In the genomic region with DNA sequence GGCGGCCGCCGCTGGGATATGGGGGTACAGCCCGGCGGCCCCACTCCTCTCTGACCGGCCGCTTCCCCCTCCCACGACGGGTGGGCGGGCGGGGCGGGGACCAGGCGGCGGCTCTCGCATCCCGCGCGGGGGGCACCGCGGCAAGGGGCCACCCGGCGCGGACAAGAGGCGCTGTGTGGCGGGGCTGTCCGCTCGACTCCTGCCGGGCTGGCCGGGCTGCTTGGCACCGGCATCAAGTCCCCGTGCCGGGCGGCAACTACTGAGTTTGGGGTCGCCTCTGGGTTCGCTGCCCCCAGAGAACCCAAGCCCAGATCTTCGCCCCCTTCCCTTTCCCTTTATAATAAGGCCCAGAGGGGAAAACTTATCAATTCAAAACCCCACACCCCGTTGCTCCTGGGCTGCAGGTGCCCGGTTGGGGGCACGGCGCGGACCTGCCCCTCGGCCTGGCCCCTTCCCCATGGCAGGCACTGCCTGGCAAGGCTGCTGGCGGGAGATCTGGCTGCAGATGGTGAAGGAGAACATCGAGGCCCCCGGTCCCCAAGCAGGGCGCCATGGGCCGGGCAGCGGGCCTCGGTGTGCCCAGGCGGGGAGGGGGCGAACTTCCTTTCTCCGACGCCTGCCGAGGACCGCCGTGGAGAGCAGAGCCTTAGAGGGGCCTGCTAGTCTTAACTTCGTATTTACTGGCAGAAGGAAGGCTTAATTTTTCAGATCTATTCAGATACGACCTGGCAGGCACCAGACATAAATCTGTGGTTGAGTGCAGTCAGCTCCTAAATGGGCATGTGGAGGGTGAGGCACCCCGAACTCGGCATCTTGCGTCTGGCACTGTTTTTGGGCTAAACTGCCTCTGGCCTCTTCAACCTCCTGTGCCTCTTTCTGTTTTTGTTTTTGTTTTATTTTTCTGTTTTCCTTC, we compare ENCODE assay signal across 10 cellular contexts. TPM values are rescaled to one million over a fixed set of nuclear protein-coding genes. Genes with fewer than 3 reads are reported as not detected.
DNase-seq lines count a peak whose midpoint lies in the region; ATAC-seq and TF ChIP-seq lines count a peak whose summit lies in the region.
"Had no signal": no experiment of that assay in that cellular context is flagged by ENCODE, and none has a peak within 500 bp of the region (broad histone marks: within the 10 kb centered on the region; RNA-seq: fewer than 3 reads in every experiment).

No MANE protein-coding gene starts in this region.

- H3K4me3 Mint-ChIP-seq in WTC11: peak overlapping the region; percentile 66
- H3K4me3 Mint-ChIP-seq in glutamatergic neuron (ENCODE audit: unreplicated experiment): peak overlapping the region; percentile 96

- no peak for TF ChIP-seq CTCF in WTC11 (IDR thresholded peaks at IDR 0.05)
- TF ChIP-seq CTCF in glutamatergic neuron (IDR thresholded peaks at IDR 0.05; ENCODE audit: partially characterized antibody, unreplicated experiment): no peak

- H3K27me3 Mint-ChIP-seq in WTC11 (ENCODE audit: low read depth) (peaks cover 33% of the 10 kb centered on the region), glutamatergic neuron (ENCODE audit: unreplicated experiment) (peaks cover 11% of the 10 kb centered on the region)

- CTCF ChIA-PET in WTC11 (lab: Charles Lee): interaction anchor here (0.7 to 2.3 kb wide), 7 partner anchors 8 to 215 kb away, joined by 3 to 8 read pairs (median 4); no protein-coding TSS in a partner anchor

- POLR2A ChIA-PET in WTC11 (lab: Charles Lee): no interaction called here

- H3K4me3 ChIP-seq in skin epidermis: peak overlapping the region; percentile 26 to 49 (median 44)

- H3K4me1 Mint-ChIP-seq in WTC11: peaks cover 9% of the 10 kb centered on the region
- peaks cover 38% of the 10 kb centered on the region for H3K4me1 Mint-ChIP-seq in glutamatergic neuron (ENCODE audit: low read depth, unreplicated experiment)

- H3K27ac ChIP-seq in skin epidermis: peak overlapping the region in 3 of 21 experiments; percentile 16 to 61 (median 30)

- DNase-seq in DMS79 treated with DMSO at 0.1 percent for 48 hours (lab: John Stamatoyannopoulos, UW) (peak; percentile 10), DMS79 (lab: John Stamatoyannopoulos, UW) (no peak), WTC11 (ENCODE audit: low spot score) (no peak), glutamatergic neuron (no peak), HuH-7 (ENCODE audit: low spot score) (no peak)
- DNase-seq: NCI-H774 had no signal

- H3K9me3 Mint-ChIP-seq in WTC11 (no peaks in the 10 kb centered on the region), glutamatergic neuron (ENCODE audit: unreplicated experiment) (peaks cover 14% of the 10 kb centered on the region)

- H3K27ac Mint-ChIP-seq in WTC11: no peak overlapping the region
- H3K27ac Mint-ChIP-seq in glutamatergic neuron (ENCODE audit: unreplicated experiment): peak overlapping the region; percentile 92

- H3K36me3 Mint-ChIP-seq in WTC11: no peaks in the 10 kb centered on the region
- H3K36me3 Mint-ChIP-seq in glutamatergic neuron (ENCODE audit: unreplicated experiment): no peaks in the 10 kb centered on the region

- ATAC-seq in WTC11: peak; percentile 9
- no peak for ATAC-seq in HG02938 (IDR thresholded peaks at IDR 0.05; ENCODE audit: unreplicated experiment)
- no peak for ATAC-seq in GM18870 (IDR thresholded peaks at IDR 0.05; ENCODE audit: unreplicated experiment)

TF ChIP-seq in WTC11, 78 proteins besides CTCF, POLR2A, EP300 and RAD21:
- no peak for TF ChIP-seq RORB (CRISPR knock-in tag; IDR thresholded peaks at IDR 0.05)
- TF ChIP-seq ZSCAN18 (CRISPR knock-in tag; IDR thresholded peaks at IDR 0.05): no peak
- 0 out of 2 replicates have a peak, but pooled peaks have one; percentile 17 for TF ChIP-seq MYBL2 (CRISPR knock-in tag; IDR thresholded peaks at IDR 0.05)
- TF ChIP-seq MAX (CRISPR knock-in tag; IDR thresholded peaks at IDR 0.05): peak; percentile 35; the same call in 1 of the 2 replicates
- TF ChIP-seq SP1 (CRISPR knock-in tag; conservative IDR thresholded peaks at IDR 0.05): no peak

RNA-seq across cellular contexts. Expression of gene APBA2, which starts 0.9 kb away (rescaled TPM):
- total RNA-seq in WTC11 (2021) (11.2 to 14.6 TPM (median 13.9 TPM) in 3 replicates), glutamatergic neuron (ENCODE audit: unreplicated experiment) (166 TPM)

RNA-seq across cellular contexts. Expression of gene GOLGA6L7, which starts 38.2 kb away (rescaled TPM):
- not detected in 3 replicates for total RNA-seq in WTC11 (2021)
- not detected for total RNA-seq in glutamatergic neuron (ENCODE audit: unreplicated experiment)
- total RNA-seq: H4 had no signal

Comparison
In these comparisons a context has a peak if more than half of its experiments do, and no peak if none do; other contexts are left out.
1. RNA of gene APBA2, which starts 0.9 kb away (total RNA-seq): 166 TPM in glutamatergic neuron (single experiment); 11.2 to 14.6 TPM in WTC11; every median in the first group is over 10 times any median in the second.